ENCODE assay signal across 1 cellular context in the genomic region with DNA sequence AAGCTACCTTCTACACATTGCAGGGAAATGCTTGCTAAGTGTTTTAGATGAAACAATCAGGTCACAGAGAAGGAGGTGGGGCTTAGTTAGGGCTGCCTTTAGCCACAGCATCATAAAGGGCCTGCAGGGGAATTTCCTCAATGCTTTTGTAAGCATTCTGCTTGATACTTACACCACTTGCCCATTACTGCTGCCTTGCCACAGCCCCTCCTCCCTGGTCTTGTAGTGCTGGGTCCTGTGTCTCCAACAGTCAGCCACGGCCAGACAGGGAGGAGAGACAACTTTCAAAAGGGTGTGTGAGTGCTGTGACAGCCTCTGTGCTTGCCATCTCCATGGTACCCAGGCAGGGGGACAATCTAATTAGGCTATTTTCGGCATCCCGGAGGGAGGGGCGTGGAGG.
TF ChIP-seq lines count a peak whose summit lies in the region.

No MANE protein-coding gene starts in this region.

TF ChIP-seq in GM23338, 12 proteins besides CTCF, POLR2A, EP300 and RAD21 (continued from another document):
- TF ChIP-seq, protein P1, sequence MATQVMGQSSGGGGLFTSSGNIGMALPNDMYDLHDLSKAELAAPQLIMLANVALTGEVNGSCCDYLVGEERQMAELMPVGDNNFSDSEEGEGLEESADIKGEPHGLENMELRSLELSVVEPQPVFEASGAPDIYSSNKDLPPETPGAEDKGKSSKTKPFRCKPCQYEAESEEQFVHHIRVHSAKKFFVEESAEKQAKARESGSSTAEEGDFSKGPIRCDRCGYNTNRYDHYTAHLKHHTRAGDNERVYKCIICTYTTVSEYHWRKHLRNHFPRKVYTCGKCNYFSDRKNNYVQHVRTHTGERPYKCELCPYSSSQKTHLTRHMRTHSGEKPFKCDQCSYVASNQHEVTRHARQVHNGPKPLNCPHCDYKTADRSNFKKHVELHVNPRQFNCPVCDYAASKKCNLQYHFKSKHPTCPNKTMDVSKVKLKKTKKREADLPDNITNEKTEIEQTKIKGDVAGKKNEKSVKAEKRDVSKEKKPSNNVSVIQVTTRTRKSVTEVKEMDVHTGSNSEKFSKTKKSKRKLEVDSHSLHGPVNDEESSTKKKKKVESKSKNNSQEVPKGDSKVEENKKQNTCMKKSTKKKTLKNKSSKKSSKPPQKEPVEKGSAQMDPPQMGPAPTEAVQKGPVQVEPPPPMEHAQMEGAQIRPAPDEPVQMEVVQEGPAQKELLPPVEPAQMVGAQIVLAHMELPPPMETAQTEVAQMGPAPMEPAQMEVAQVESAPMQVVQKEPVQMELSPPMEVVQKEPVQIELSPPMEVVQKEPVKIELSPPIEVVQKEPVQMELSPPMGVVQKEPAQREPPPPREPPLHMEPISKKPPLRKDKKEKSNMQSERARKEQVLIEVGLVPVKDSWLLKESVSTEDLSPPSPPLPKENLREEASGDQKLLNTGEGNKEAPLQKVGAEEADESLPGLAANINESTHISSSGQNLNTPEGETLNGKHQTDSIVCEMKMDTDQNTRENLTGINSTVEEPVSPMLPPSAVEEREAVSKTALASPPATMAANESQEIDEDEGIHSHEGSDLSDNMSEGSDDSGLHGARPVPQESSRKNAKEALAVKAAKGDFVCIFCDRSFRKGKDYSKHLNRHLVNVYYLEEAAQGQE (IDR thresholded peaks at IDR 0.05; ENCODE audit: unreplicated experiment): no peak
TF ChIP-seq in GM23338: peak in this region for 0.
